In genomic region chr1:85093644-85094043, GRCh38 we compare ENCODE assay signal across 23 cellular contexts. TPM values are rescaled to one million over a fixed set of nuclear protein-coding genes. Genes with fewer than 3 reads are reported as not detected.
DNase-seq lines count a peak whose midpoint lies in the region; FAIRE-seq and TF ChIP-seq lines count a peak whose summit lies in the region.
"Had no signal": no experiment of that assay in that cellular context is flagged by ENCODE, and none has a peak within 500 bp of the region (broad histone marks: within the 10 kb centered on the region; RNA-seq: fewer than 3 reads in every experiment).

No MANE protein-coding gene starts in this region.

- peak; percentile 96 for FAIRE-seq in bronchial epithelial cell (lab: Jason Lieb, UNC)
- FAIRE-seq: GM12891 had no signal

- TF ChIP-seq CTCF in bronchial epithelial cell (IDR thresholded peaks at IDR 0.05; ENCODE audit: insufficient read depth, low read length, severe bottlenecking): no peak

- no peak overlapping the region for H3K4me3 ChIP-seq in bronchial epithelial cell (ENCODE audit: low read depth, low read length)
- H3K4me3 ChIP-seq: HAP-1, Peyer's patch had no signal

- no peaks in the 10 kb centered on the region for H3K36me3 ChIP-seq in bronchial epithelial cell (ENCODE audit: control insufficient read depth, insufficient read depth, low read length)
- H3K36me3 ChIP-seq: HAP-1, Peyer's patch had no signal

- H3K27me3 ChIP-seq in bronchial epithelial cell (ENCODE audit: control insufficient read depth, insufficient read depth, low read length): no peaks in the 10 kb centered on the region
- H3K27me3 ChIP-seq: Peyer's patch had no signal

- DNase-seq in DMS53 (lab: John Stamatoyannopoulos, UW) (peak; percentile 35), DMS53 treated with DMSO at 0.1 percent for 48 hours (lab: John Stamatoyannopoulos, UW; ENCODE audit: unreplicated experiment) (no peak), COR-L47 (lab: John Stamatoyannopoulos, UW) (peak; percentile 9), bronchial epithelial cell (ENCODE audit: low read depth) (peak; percentile 36), kidney tubule cell (ENCODE audit: low spot score) (peak; percentile 21), NCI-H2227 treated with DMSO at 0.1 percent for 48 hours (lab: John Stamatoyannopoulos, UW) (no peak), Ammon's horn (ENCODE audit: low spot score) (no peak), GM03348 (ENCODE audit: low spot score) (no peak)
- DNase-seq: DMS79, EL, GDM1, GOT3, NCI-H1048, NCI-H1417 treated with DMSO at 0.1 percent for 48 hours, NCI-H1694 treated with DMSO at 0.1 percent for 48 hours, NCI-H2081, NCI-H2171 treated with DMSO at 0.1 percent for 48 hours, NCI-H524, Peyer's patch, SHP77 treated with DMSO at 0.1 percent for 48 hours had no signal

RNA-seq across cellular contexts. Expression of gene MCOLN3, which starts 45.3 kb away (rescaled TPM):
- total RNA-seq in bronchial epithelial cell: 2.4 and 4.6 TPM in 2 replicates
- total RNA-seq: OCI-LY7 had no signal

Comparison
In these comparisons a context has a peak if more than half of its experiments do, and no peak if none do; other contexts are left out.
1. DNase-seq: peak in DMS53 (single experiment), COR-L47 (single experiment), bronchial epithelial cell (single experiment) and kidney tubule cell (single experiment); none in DMS53 treated with DMSO at 0.1 percent for 48 hours (single experiment), NCI-H2227 treated with DMSO at 0.1 percent for 48 hours (single experiment), Ammon's horn (single experiment) and GM03348 (single experiment).